In the genomic region with DNA sequence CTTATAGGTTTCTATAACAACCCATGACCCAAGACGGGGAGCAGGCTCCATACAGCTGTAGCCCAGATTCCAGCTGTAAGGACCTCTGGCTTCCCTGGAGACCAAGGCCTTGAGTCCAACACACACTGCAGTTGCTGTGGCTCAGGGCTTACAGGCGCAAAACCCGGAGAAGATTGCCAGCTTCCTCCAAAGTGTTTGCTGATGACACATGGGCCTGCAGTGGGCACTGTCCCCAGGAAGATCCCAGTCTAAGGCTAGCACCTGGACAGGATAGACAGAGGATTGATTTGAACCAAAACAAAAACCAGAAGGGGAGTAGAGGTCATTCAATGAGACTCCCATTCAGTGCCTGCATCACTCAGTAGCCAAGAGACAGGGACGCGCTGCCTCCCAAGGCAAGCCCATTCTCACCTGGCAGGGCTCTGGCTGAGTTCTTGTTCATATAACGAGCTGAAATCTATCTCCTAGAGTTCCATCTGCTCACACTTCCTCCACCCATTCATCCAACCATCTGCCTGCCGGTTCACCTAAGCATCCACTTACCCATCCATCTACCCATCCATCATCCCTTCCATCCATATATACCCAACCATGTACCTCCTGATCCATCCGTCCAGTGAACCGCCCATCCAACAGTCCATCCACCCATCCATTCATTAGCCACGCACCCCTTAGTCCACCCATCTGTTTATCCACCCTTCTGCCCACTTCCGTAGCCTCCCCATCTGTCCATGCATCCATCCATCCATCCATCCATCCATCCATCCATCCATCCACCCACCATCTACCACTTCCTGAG, we compare ENCODE assay signal across 16 cellular contexts.
"Had no signal": no experiment of that assay in that cellular context is flagged by ENCODE, and none has a peak within 500 bp of the region (broad histone marks: within the 10 kb centered on the region; RNA-seq: fewer than 3 reads in every experiment).

No MANE protein-coding gene starts in this region.

- DNase-seq: activated B cell treated with CpG ODN at 0.5 μM for 24 hours; activated CD4-positive, alpha-beta T cell treated with anti-CD3 and anti-CD28 coated beads, Interleukin-2, amount 10 ng/mL, durations not matched to agents 7 days and 5 days; activated effector memory CD4-positive, alpha-beta T cell treated with Interleukin-2 at 50 U/mL for 16 hours; activated T-cell treated with anti-CD3 and anti-CD28 coated beads, Interleukin-2, amount 50 U/mL, for 1 hour; amygdala; brain microvascular endothelial cell; heart right ventricle; left ventricle myocardium superior; mesenchymal stem cell; nephron progenitor cell; sigmoid colon; stimulated activated CD4-positive, alpha-beta T cell treated with anti-CD3 and anti-CD28 coated beads, Interleukin-12 subunit alpha, Interleukin-12 subunit beta, amount 100 ng/mL, for 4 hours; stimulated activated CD4-positive, alpha-beta T cell treated with anti-CD3 and anti-CD28 coated beads, Interleukin-4, amount 100 ng/mL, for 1 hour; stimulated activated CD8-positive, alpha-beta memory T cell treated with anti-CD3 and anti-CD28 coated beads, Interleukin-4, amount 100 ng/mL, for 48 hours; stimulated activated naive CD8-positive, alpha-beta T cell treated with anti-CD3 and anti-CD28 coated beads, Interleukin-15, Interleukin-2, amounts not matched to agents 100 U/mL and 50 U/mL, for 24 hours; upper lobe of right lung had no signal

- ATAC-seq: heart right ventricle; left ventricle myocardium superior; stimulated activated naive CD8-positive, alpha-beta T cell treated with anti-CD3 and anti-CD28 coated beads, Interleukin-15, Interleukin-2, amounts not matched to agents 100 U/mL and 50 U/mL, for 24 hours; upper lobe of right lung had no signal

- H3K4me3 ChIP-seq: heart right ventricle, sigmoid colon, upper lobe of right lung had no signal

- H3K27ac ChIP-seq: brain microvascular endothelial cell, heart right ventricle, sigmoid colon, upper lobe of right lung had no signal
